In the genomic region with DNA sequence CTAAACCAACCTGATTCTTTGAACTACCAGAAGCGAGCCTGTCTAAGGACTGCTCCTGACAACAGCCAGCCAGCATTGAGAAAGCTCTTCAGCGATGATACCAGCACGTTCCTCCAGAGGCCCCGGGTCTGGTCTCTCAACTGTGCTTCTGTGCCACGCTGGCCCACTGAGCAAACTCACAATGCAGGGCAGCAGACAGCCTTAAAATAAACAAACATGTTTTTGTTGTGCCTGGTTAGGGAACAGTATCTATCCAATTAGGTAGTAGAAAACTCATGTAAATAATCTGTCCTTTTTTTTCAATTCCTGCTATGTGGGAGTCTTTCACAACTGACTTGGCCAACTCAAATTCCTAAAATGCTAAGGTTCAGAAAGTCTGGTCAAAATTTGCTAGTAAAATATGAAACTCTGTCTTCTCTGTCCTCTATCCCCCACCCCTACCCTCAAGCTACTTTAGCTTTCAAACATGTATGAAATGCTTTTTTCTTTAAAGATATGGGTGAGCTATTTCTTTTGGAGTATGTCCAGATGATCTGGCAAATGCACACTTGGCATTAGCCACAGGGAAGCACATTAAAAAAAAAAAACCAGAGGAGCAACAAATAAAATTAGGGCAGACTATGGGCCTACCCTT, we compare ENCODE assay signal across 12 cellular contexts. TPM values are rescaled to one million over a fixed set of nuclear protein-coding genes. Genes with fewer than 3 reads are reported as not detected.
DNase-seq lines count a peak whose midpoint lies in the region; ATAC-seq, FAIRE-seq and TF ChIP-seq lines count a peak whose summit lies in the region.
"Had no signal": no experiment of that assay in that cellular context is flagged by ENCODE, and none has a peak within 500 bp of the region (broad histone marks: within the 10 kb centered on the region; RNA-seq: fewer than 3 reads in every experiment).

No MANE protein-coding gene starts in this region.

- no peak for TF ChIP-seq POLR2A in K562 (conservative IDR thresholded peaks at IDR 0.05)

- 9% methylated on average over 5 of the region's 5 CpGs for WGBS in K562 (ENCODE audit: insufficient coverage, low coverage, missing lambda C conversion rate)

- TF ChIP-seq CTCF in HFFc6 (IDR thresholded peaks at IDR 0.05) (no peak), K562 (IDR thresholded peaks at IDR 0.05 in 2 of 3, conservative IDR thresholded peaks at IDR 0.05 in 1 of 3; ENCODE audit: insufficient read depth in 2 of 3, low read depth in 1 of 3, low read length in 3 of 3) (no peak)

- no peaks in the 10 kb centered on the region for H4K20me1 ChIP-seq in K562 (replicated peaks; ENCODE audit: control insufficient read depth, insufficient read depth, low read length)

- H3K27me3 ChIP-seq in K562 (ENCODE audit: control insufficient read depth in 2 of 2, insufficient read depth in 2 of 2, low read length in 2 of 2) (peaks cover 0 to 2% of the 10 kb centered on the region in 2 experiments; a peak in 1 of 5 replicates), subcutaneous abdominal adipose tissue (ENCODE audit: control insufficient read depth in 5 of 5, insufficient read depth in 4 of 5, low read length in 5 of 5) (no peaks in the 10 kb centered on the region)

- H3K4me1 ChIP-seq in K562 (replicated peaks in 1 of 2; ENCODE audit: control insufficient read depth in 2 of 2, insufficient read depth in 2 of 2, low read length in 2 of 2) (peaks cover 0 to 3% of the 10 kb centered on the region in 2 experiments; a peak in 1 of 5 replicates), subcutaneous abdominal adipose tissue (ENCODE audit: control insufficient read depth in 5 of 5, insufficient read depth in 5 of 5, low read length in 5 of 5) (peaks cover 2 to 20% (median 9%) of the 10 kb centered on the region in 5 donors)

- no peak for TF ChIP-seq RAD21 in K562 (CRISPR knock-in tag; conservative IDR thresholded peaks at IDR 0.05 in 1 of 2, IDR thresholded peaks at IDR 0.05 in 1 of 2)

- no peak overlapping the region for H3K9ac ChIP-seq in K562 (ENCODE audit: insufficient read depth in 1 of 2, low read depth in 2 of 2, low read length in 2 of 2)
- peak overlapping the region in 3 of 5 donors; percentile 32 to 60 (median 43) for H3K9ac ChIP-seq in subcutaneous abdominal adipose tissue (ENCODE audit: low read length in 5 of 5)

- no peaks in the 10 kb centered on the region; the same call in 1 of the 2 replicates for H3K27me3 Mint-ChIP-seq in HFFc6 (ENCODE audit: insufficient read depth)
- H3K27me3 Mint-ChIP-seq: naive B cell had no signal

- H3K4me3 Mint-ChIP-seq in HFFc6 = no peak overlapping the region
- H3K4me3 Mint-ChIP-seq: activated CD8-positive, alpha-beta T cell treated with anti-CD3 and anti-CD28 coated beads, Interleukin-2, amount 10 ng/mL, durations not matched to agents 7 days and 5 days; naive B cell had no signal

- H3K9me3 ChIP-seq in K562 (replicated peaks; ENCODE audit: control insufficient read depth, insufficient read depth, low read depth, low read length) (no peaks in the 10 kb centered on the region), subcutaneous abdominal adipose tissue (ENCODE audit: control insufficient read depth in 5 of 5, low read length in 5 of 5) (no peaks in the 10 kb centered on the region)

- H3K36me3 Mint-ChIP-seq in HFFc6 (ENCODE audit: low read depth) = no peaks in the 10 kb centered on the region

- POLR2A ChIA-PET in K562 (lab: Yijun Ruan, JAX) = no interaction called here

- peak; percentile 41; the same call in 2 of the 3 replicates for ATAC-seq in K562
- ATAC-seq in HG03432 (IDR thresholded peaks at IDR 0.05; ENCODE audit: unreplicated experiment) = no peak
- no peak for ATAC-seq in GM19467 (IDR thresholded peaks at IDR 0.05; ENCODE audit: unreplicated experiment)
- ATAC-seq: activated CD8-positive, alpha-beta T cell treated with anti-CD3 and anti-CD28 coated beads, Interleukin-2, amount 10 ng/mL, durations not matched to agents 7 days and 5 days had no signal

- in situ Hi-C loops in K562 (cut with MboI) = no loop called here

- no peaks in the 10 kb centered on the region for H3K9me3 Mint-ChIP-seq in HFFc6

- H3K27ac ChIP-seq in K562 (ENCODE audit: extremely low read depth, low read depth, low read length) = no peak overlapping the region
- H3K27ac ChIP-seq in subcutaneous abdominal adipose tissue (ENCODE audit: low read depth, low read length) = peak overlapping the region; percentile 76

- H3K4me3 ChIP-seq in K562 (no peak overlapping the region), subcutaneous abdominal adipose tissue (ENCODE audit: low read depth in 1 of 5, low read length in 5 of 5) (no peak overlapping the region)

- H2AFZ ChIP-seq in K562 (ENCODE audit: low read depth, low read length) = no peak overlapping the region

- intact Hi-C loops in K562 (cut with micrococcal nuclease) = no loop called here

- no peak for TF ChIP-seq EP300 in K562 (IDR thresholded peaks at IDR 0.05; ENCODE audit: low read length)

- CTCF ChIA-PET in K562 (lab: Yijun Ruan, JAX; ENCODE audit: low intra/inter-chr PET ratio) = no interaction called here

- peak overlapping the region; percentile 30; the same call in 1 of the 2 replicates for H3K27ac Mint-ChIP-seq in HFFc6
- H3K27ac Mint-ChIP-seq: activated CD8-positive, alpha-beta T cell treated with anti-CD3 and anti-CD28 coated beads, Interleukin-2, amount 10 ng/mL, durations not matched to agents 7 days and 5 days; naive B cell had no signal

- no peaks in the 10 kb centered on the region for H3K36me3 ChIP-seq in K562 (ENCODE audit: control insufficient read depth, insufficient read depth, low read length)
- no peaks in the 10 kb centered on the region for H3K36me3 ChIP-seq in subcutaneous abdominal adipose tissue (ENCODE audit: control insufficient read depth in 5 of 5, insufficient read depth in 5 of 5, low read length in 5 of 5)

- no peak for FAIRE-seq in K562 (lab: Jason Lieb, UNC)
- FAIRE-seq: G401.6 had no signal

- peak; percentile 37 for DNase-seq in HFFc6
- DNase-seq in K562 (ENCODE audit: extremely low read depth in 1 of 4, low spot score in 3 of 4) = no peak
- DNase-seq in iris pigment epithelial cell (ENCODE audit: low read depth) = peak; percentile 71
- no peak for DNase-seq in activated CD8-positive, alpha-beta memory T cell treated with anti-CD3 and anti-CD28 coated beads for 24 hours
- DNase-seq in GM19240 (ENCODE audit: insufficient read length, low spot score) = no peak
- DNase-seq: activated CD8-positive, alpha-beta T cell treated with anti-CD3 and anti-CD28 coated beads, Interleukin-2, amount 10 ng/mL, durations not matched to agents 7 days and 5 days; amygdala; naive B cell had no signal

- H3K9me1 ChIP-seq in K562 (ENCODE audit: control insufficient read depth, insufficient read depth, low read length) = no peaks in the 10 kb centered on the region

- no peaks in the 10 kb centered on the region for H3K79me2 ChIP-seq in K562 (ENCODE audit: control insufficient read depth, insufficient read depth, low read length)

- H3K4me2 ChIP-seq in K562 (ENCODE audit: insufficient read depth, low read length) = no peak overlapping the region

- BruUV-seq in K562 (replicated peaks; lab: Mats Ljungman, UMichigan) = no TSS peak

- H3K4me1 Mint-ChIP-seq in HFFc6 (ENCODE audit: low read depth) = peaks cover 17% of the 10 kb centered on the region

TF ChIP-seq in K562, 482 proteins besides CTCF, POLR2A, EP300 and RAD21 (continues in another document):
- TF ChIP-seq, protein P1, sequence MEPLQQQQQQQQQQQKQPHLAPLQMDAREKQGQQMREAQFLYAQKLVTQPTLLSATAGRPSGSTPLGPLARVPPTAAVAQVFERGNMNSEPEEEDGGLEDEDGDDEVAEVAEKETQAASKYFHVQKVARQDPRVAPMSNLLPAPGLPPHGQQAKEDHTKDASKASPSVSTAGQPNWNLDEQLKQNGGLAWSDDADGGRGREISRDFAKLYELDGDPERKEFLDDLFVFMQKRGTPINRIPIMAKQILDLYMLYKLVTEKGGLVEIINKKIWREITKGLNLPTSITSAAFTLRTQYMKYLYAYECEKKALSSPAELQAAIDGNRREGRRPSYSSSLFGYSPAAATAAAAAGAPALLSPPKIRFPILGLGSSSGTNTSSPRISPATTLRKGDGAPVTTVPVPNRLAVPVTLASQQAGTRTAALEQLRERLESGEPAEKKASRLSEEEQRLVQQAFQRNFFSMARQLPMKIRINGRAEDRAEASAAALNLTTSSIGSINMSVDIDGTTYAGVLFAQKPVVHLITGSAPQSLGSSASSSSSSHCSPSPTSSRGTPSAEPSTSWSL (CRISPR knock-in tag; IDR thresholded peaks at IDR 0.05; ENCODE audit: borderline replicate concordance) = no peak
- TF ChIP-seq YY1 (IDR thresholded peaks at IDR 0.05; ENCODE audit: borderline replicate concordance in 1 of 3, control insufficient read depth in 1 of 3, extremely low read depth in 1 of 3, insufficient read depth in 3 of 3, insufficient read length in 1 of 3, insufficient replicate concordance in 2 of 3, low read depth in 1 of 3, low read length in 2 of 3) (no peak), RHOXF2B (CRISPR knock-in tag; conservative IDR thresholded peaks at IDR 0.05) (no peak)

RNA-seq across cellular contexts. Expression of gene EML4, which starts 21.4 kb away (rescaled TPM):
- total RNA-seq in HFFc6 (2021; fragmentation: NEBNext Ultra II Directional; extraction: Animal tissue kit (Norgen Biotek cat#: 25700)) = 10 to 100 TPM; 31.7 to 35.8 (median 33.6) TPM
- total RNA-seq in K562 (2011; cell fraction: chromatin; rRNA removed; ENCODE audit: low replicate concordance) = 36.7 and 94.3 TPM in 2 replicates
- total RNA-seq in K562 (2011; cell fraction: nucleolus; rRNA removed) = 17.5 and 23.4 TPM in 2 replicates
- 36.4 and 54.7 TPM in 2 replicates for total RNA-seq in K562 (2011; cell fraction: nucleoplasm; rRNA removed)
- 27.9 and 28.0 TPM in 2 replicates for total RNA-seq in K562 (2014; rRNA removed)
- total RNA-seq in K562 (2014; rRNA removed; fragmentation: Illumina TruSeq; extraction: Trizol) = 37.7 and 41.6 TPM in 2 replicates
- 35.1 and 36.5 TPM in 2 replicates for total RNA-seq in K562 (2015; rRNA removed; fragmentation: Illumina TruSeq; extraction: Trizol)
- total RNA-seq in K562 (2021) = 40.7 and 44.5 TPM in 2 replicates
- 37.5 and 48.3 TPM in 2 replicates for polyA plus RNA-seq in K562 (2011; rRNA removed)
- 13.4 and 22.4 TPM in 2 replicates for polyA plus RNA-seq in K562 (2011; cell fraction: cytosol; rRNA removed)
- polyA plus RNA-seq in K562 (2011; cell fraction: nucleus; rRNA removed) = 44.3 and 44.7 TPM in 2 replicates
- polyA plus RNA-seq in K562 (2012) = 14.8 and 21.1 TPM in 2 replicates
- polyA plus RNA-seq in K562 (2014; fragmentation: Illumina TruSeq; extraction: Trizol) = 29.6 and 36.6 TPM in 2 replicates
- 10 to 100 TPM; 14.7 to 15.6 TPM for polyA plus RNA-seq in K562 (2014; fragmentation: Nextera tagmentation; extraction: Ambion mirVana)
- 20.7 and 22.0 TPM in 2 replicates for polyA plus RNA-seq in K562 (2014; rRNA removed)
- 74.0 and 88.5 TPM in 2 replicates for polyA minus RNA-seq in K562 (2011; rRNA and poly(A)+ RNA removed)
- 21.9 and 24.6 TPM in 2 replicates for polyA minus RNA-seq in K562 (2011; cell fraction: cytosol; rRNA and poly(A)+ RNA removed)
- polyA minus RNA-seq in K562 (2011; cell fraction: nucleus; rRNA and poly(A)+ RNA removed) = 26.9 and 36.1 TPM in 2 replicates

Comparison
In these comparisons a context has a peak if more than half of its experiments do, and no peak if none do; other contexts are left out.
1. DNase-seq: peak in HFFc6 (single experiment) and iris pigment epithelial cell (single experiment); none in K562 (0 of 4), activated CD8-positive, alpha-beta memory T cell treated with anti-CD3 and anti-CD28 coated beads for 24 hours (single experiment) and GM19240 (single experiment).
2. H3K9ac ChIP-seq: peak in subcutaneous abdominal adipose tissue (3 of 5); none in K562 (0 of 2).